Comparison of ENCODE assay signal across 15 cellular contexts in genomic region chr1:174788981-174789380, GRCh38.
DNase-seq lines count a peak whose midpoint lies in the region; ATAC-seq and TF ChIP-seq lines count a peak whose summit lies in the region.
"Had no signal": no experiment of that assay in that cellular context is flagged by ENCODE, and none has a peak within 500 bp of the region (broad histone marks: within the 10 kb centered on the region; RNA-seq: fewer than 3 reads in every experiment).

No MANE protein-coding gene starts in this region.

- H3K4me3 ChIP-seq in BJ (ENCODE audit: low read depth, low read length), result no peak overlapping the region
- H3K4me3 ChIP-seq in adipocyte (ENCODE audit: low read length), result peak overlapping the region; percentile 47
- H3K4me3 ChIP-seq in kidney epithelial cell (ENCODE audit: low read depth, low read length), result no peak overlapping the region
- no peak overlapping the region for H3K4me3 ChIP-seq in esophagus muscularis mucosa
- H3K4me3 ChIP-seq: body of pancreas had no signal

- POLR2A ChIA-PET in BJ (lab: Charles Lee) (interaction anchor here (1.6 kb wide), 1 partner anchor 210 kb away, joined by 5 read pairs; the partner anchor contains the start of gene CACYBP), T-cell (lab: Charles Lee) (no interaction called here)

- TF ChIP-seq EP300 in esophagus muscularis mucosa (IDR thresholded peaks at IDR 0.05), result no peak

- TF ChIP-seq POLR2A in esophagus muscularis mucosa (IDR thresholded peaks at IDR 0.05; ENCODE audit: low read depth), result no peak

- H3K27me3 Mint-ChIP-seq in stimulated activated naive CD8-positive, alpha-beta T cell treated with anti-CD3 and anti-CD28 coated beads, Interleukin-15, amount 100 ng/mL, for 72 hours, result no peaks in the 10 kb centered on the region
- H3K27me3 Mint-ChIP-seq in T-cell, result no peaks in the 10 kb centered on the region
- H3K27me3 Mint-ChIP-seq: CD8-positive, alpha-beta memory T cell; naive B cell had no signal

- CTCF ChIA-PET in BJ (lab: Yijun Ruan, JAX), result no interaction called here
- CTCF ChIA-PET in T-cell (lab: Charles Lee), result interaction anchor here in 1 of 2 donors (0.5 kb wide), 1 partner anchor 42 kb away, joined by 3 read pairs; no protein-coding TSS in a partner anchor

- H3K9me3 Mint-ChIP-seq in stimulated activated naive CD8-positive, alpha-beta T cell treated with anti-CD3 and anti-CD28 coated beads, Interleukin-15, amount 100 ng/mL, for 72 hours, result no peaks in the 10 kb centered on the region
- no peaks in the 10 kb centered on the region for H3K9me3 Mint-ChIP-seq in T-cell
- H3K9me3 Mint-ChIP-seq: CD8-positive, alpha-beta memory T cell; naive B cell had no signal

- intact Hi-C loops in esophagus muscularis mucosa (cut with DNase I), result no loop called here

- H3K36me3 Mint-ChIP-seq in T-cell, result peaks cover 2% of the 10 kb centered on the region

- H3K4me1 ChIP-seq in adipocyte (ENCODE audit: control insufficient read depth, insufficient read depth, low read length) (peaks cover 15% of the 10 kb centered on the region), esophagus muscularis mucosa (no peaks in the 10 kb centered on the region)
- H3K4me1 ChIP-seq: body of pancreas had no signal

- H3K9me3 ChIP-seq in adipocyte (ENCODE audit: control insufficient read depth, low read length) (no peaks in the 10 kb centered on the region), esophagus muscularis mucosa (no peaks in the 10 kb centered on the region)
- H3K9me3 ChIP-seq: body of pancreas had no signal

- no peak for ATAC-seq in stimulated activated naive CD8-positive, alpha-beta T cell treated with anti-CD3 and anti-CD28 coated beads, Interleukin-15, amount 100 ng/mL, for 72 hours
- ATAC-seq in HG03457 (IDR thresholded peaks at IDR 0.05; ENCODE audit: unreplicated experiment) (no peak), T-cell (replicated peaks in 1 of 4) (no peak)
- ATAC-seq: body of pancreas had no signal

- no peaks in the 10 kb centered on the region for H3K36me3 ChIP-seq in BJ (ENCODE audit: control insufficient read depth, insufficient read depth, low read length)
- no peaks in the 10 kb centered on the region for H3K36me3 ChIP-seq in adipocyte (ENCODE audit: control insufficient read depth, insufficient read depth, low read length, severe bottlenecking)
- H3K36me3 ChIP-seq in kidney epithelial cell (ENCODE audit: control insufficient read depth, insufficient read depth, low read length), result no peaks in the 10 kb centered on the region
- H3K36me3 ChIP-seq in esophagus muscularis mucosa, result no peaks in the 10 kb centered on the region

- TF ChIP-seq CTCF in BJ (IDR thresholded peaks at IDR 0.05; ENCODE audit: insufficient read depth, low read depth, low read length), result no peak
- TF ChIP-seq CTCF in kidney epithelial cell (IDR thresholded peaks at IDR 0.05; ENCODE audit: insufficient read depth, low read length, poor library complexity, severe bottlenecking), result no peak
- TF ChIP-seq CTCF in esophagus muscularis mucosa (IDR thresholded peaks at IDR 0.05), result no peak

- DNase-seq in BJ (ENCODE audit: low read depth) (peak; percentile 78), M059J (ENCODE audit: low read depth) (peak; percentile 78), adipocyte (ENCODE audit: low read depth) (peak; percentile 74), kidney epithelial cell (ENCODE audit: low read depth) (peak; percentile 43), esophagus muscularis mucosa (ENCODE audit: extremely low spot score) (no peak), T-cell (no peak)
- no peak for DNase-seq in stimulated activated naive CD8-positive, alpha-beta T cell treated with anti-CD3 and anti-CD28 coated beads, Interleukin-15, amount 100 ng/mL, for 72 hours
- DNase-seq: body of pancreas; CD8-positive, alpha-beta memory T cell; GOT3; head of caudate nucleus; naive B cell; NCI-H2171; SW 1271 had no signal

- H3K27me3 ChIP-seq in BJ (ENCODE audit: control insufficient read depth, insufficient read depth, low read length) (no peaks in the 10 kb centered on the region), adipocyte (replicated peaks; ENCODE audit: control insufficient read depth, insufficient read depth, low read length) (no peaks in the 10 kb centered on the region), kidney epithelial cell (ENCODE audit: control insufficient read depth, insufficient read depth, low read length) (no peaks in the 10 kb centered on the region), esophagus muscularis mucosa (no peaks in the 10 kb centered on the region)
- H3K27me3 ChIP-seq: body of pancreas had no signal

- peaks cover 15% of the 10 kb centered on the region for H3K4me1 Mint-ChIP-seq in stimulated activated naive CD8-positive, alpha-beta T cell treated with anti-CD3 and anti-CD28 coated beads, Interleukin-15, amount 100 ng/mL, for 72 hours
- H3K4me1 Mint-ChIP-seq in T-cell, result peaks cover 6 to 24% (median 17%) of the 10 kb centered on the region in 3 donors

- H3K4me3 Mint-ChIP-seq in stimulated activated naive CD8-positive, alpha-beta T cell treated with anti-CD3 and anti-CD28 coated beads, Interleukin-15, amount 100 ng/mL, for 72 hours, result no peak overlapping the region
- H3K4me3 Mint-ChIP-seq in T-cell, result no peak overlapping the region
- H3K4me3 Mint-ChIP-seq: CD8-positive, alpha-beta memory T cell; naive B cell had no signal

- no peak overlapping the region for H3K27ac ChIP-seq in esophagus muscularis mucosa (replicated peaks in 1 of 4)
- H3K27ac ChIP-seq: body of pancreas had no signal

- no peak overlapping the region for H3K27ac Mint-ChIP-seq in stimulated activated naive CD8-positive, alpha-beta T cell treated with anti-CD3 and anti-CD28 coated beads, Interleukin-15, amount 100 ng/mL, for 72 hours
- H3K27ac Mint-ChIP-seq in T-cell, result no peak overlapping the region

- 72% methylated on average over 1 of the region's 1 CpG for WGBS in esophagus muscularis mucosa

- H3K9ac ChIP-seq in adipocyte (ENCODE audit: low read length), result no peak overlapping the region

Comparison
In these comparisons a context has a peak if more than half of its experiments do, and no peak if none do; other contexts are left out.
1. DNase-seq: peak in BJ (single experiment), M059J (single experiment), adipocyte (single experiment) and kidney epithelial cell (single experiment); none in stimulated activated naive CD8-positive, alpha-beta T cell treated with anti-CD3 and anti-CD28 coated beads, Interleukin-15, amount 100 ng/mL, for 72 hours (0 of 2), esophagus muscularis mucosa (single experiment) and T-cell (0 of 34).